11 cellular contexts compared by ENCODE assay signal in genomic region chr22:25407226-25407858, GRCh38.
DNase-seq lines count a peak whose midpoint lies in the region; ATAC-seq and TF ChIP-seq lines count a peak whose summit lies in the region.
"Had no signal": no experiment of that assay in that cellular context is flagged by ENCODE, and none has a peak within 500 bp of the region (broad histone marks: within the 10 kb centered on the region; RNA-seq: fewer than 3 reads in every experiment).

No MANE protein-coding gene starts in this region.

- H2BK120ac ChIP-seq in trophoblast cell (ENCODE audit: insufficient read depth, low read length, poor library complexity), result no peak overlapping the region

- H3K27me3 ChIP-seq in GM23338 (ENCODE audit: insufficient read depth), result peaks cover 16% of the 10 kb centered on the region
- no peaks in the 10 kb centered on the region for H3K27me3 ChIP-seq in trophoblast cell (ENCODE audit: insufficient read depth, low read length)
- H3K27me3 ChIP-seq: esophagus muscularis mucosa, heart right ventricle had no signal

- peaks cover 2% of the 10 kb centered on the region for H3K79me1 ChIP-seq in trophoblast cell (ENCODE audit: low read length)

- H3K4me2 ChIP-seq in GM23338 (peak overlapping the region; percentile 16), trophoblast cell (ENCODE audit: low read length) (no peak overlapping the region)

- H4K12ac ChIP-seq in trophoblast cell (ENCODE audit: low read depth, low read length), result no peak overlapping the region

- H3K9me2 ChIP-seq in GM23338 (ENCODE audit: insufficient read depth), result no peaks in the 10 kb centered on the region

- H3K9me3 ChIP-seq in trophoblast cell (ENCODE audit: insufficient read depth, low read depth, low read length), result no peaks in the 10 kb centered on the region
- H3K9me3 ChIP-seq: esophagus muscularis mucosa, heart right ventricle had no signal

- H3K9me3 Mint-ChIP-seq in activated CD4-positive, alpha-beta T cell treated with anti-CD3 and anti-CD28 coated beads, Interleukin-2, amount 10 ng/mL, durations not matched to agents 7 days and 5 days, result no peaks in the 10 kb centered on the region
- H3K9me3 Mint-ChIP-seq in GM23338, result peaks cover 4% of the 10 kb centered on the region; the same call in 2 of the 3 replicates
- H3K9me3 Mint-ChIP-seq in effector memory CD8-positive, alpha-beta T cell, result no peaks in the 10 kb centered on the region

- no peak overlapping the region for H3K23ac ChIP-seq in trophoblast cell (ENCODE audit: low read length)

- H3K36me3 ChIP-seq in GM23338 (ENCODE audit: insufficient read depth) (no peaks in the 10 kb centered on the region), trophoblast cell (ENCODE audit: control insufficient read depth in 1 of 2, insufficient read depth in 2 of 2, low read length in 2 of 2) (no peaks in the 10 kb centered on the region)
- H3K36me3 ChIP-seq: esophagus muscularis mucosa, heart right ventricle had no signal

- H3K36me3 Mint-ChIP-seq in activated CD4-positive, alpha-beta T cell treated with anti-CD3 and anti-CD28 coated beads, Interleukin-2, amount 10 ng/mL, durations not matched to agents 7 days and 5 days (ENCODE audit: low read depth), result no peaks in the 10 kb centered on the region
- H3K36me3 Mint-ChIP-seq in GM23338 (ENCODE audit: low read depth), result no peaks in the 10 kb centered on the region; the same call in 2 of the 3 replicates
- no peaks in the 10 kb centered on the region for H3K36me3 Mint-ChIP-seq in effector memory CD8-positive, alpha-beta T cell (ENCODE audit: insufficient read depth)

- POLR2A ChIA-PET in activated CD4-positive, alpha-beta T cell treated with anti-CD3 and anti-CD28 coated beads, Interleukin-2, amount 10 ng/mL, durations not matched to agents 7 days and 5 days (lab: Charles Lee), result no interaction called here

- no peak for DNase-seq in activated CD4-positive, alpha-beta T cell treated with anti-CD3 and anti-CD28 coated beads, Interleukin-2, amount 10 ng/mL, durations not matched to agents 7 days and 5 days
- no peak for DNase-seq in activated CD4-positive, alpha-beta T cell treated with anti-CD3 and anti-CD28 coated beads for 1 hour
- DNase-seq in GM23338 (ENCODE audit: low spot score) (no peak), trophoblast cell (peak; percentile 81 to 83), SW480 (ENCODE audit: low spot score) (no peak)
- no peak for DNase-seq in effector memory CD8-positive, alpha-beta T cell
- DNase-seq: GDM1, heart right ventricle had no signal

- no CpG with 5 or more reads among the region's 11 CpGs for WGBS in trophoblast cell (ENCODE audit: extremely low coverage, insufficient coverage, insufficient read length)

- H3K4me1 ChIP-seq in GM23338 (ENCODE audit: insufficient read depth) (peaks cover 42% of the 10 kb centered on the region), trophoblast cell (ENCODE audit: control insufficient read depth in 1 of 2, insufficient read depth in 2 of 2, low read length in 2 of 2) (peaks cover 3 to 17% of the 10 kb centered on the region in 2 experiments)

- H3K14ac ChIP-seq in trophoblast cell (ENCODE audit: low read length), result no peak overlapping the region

- H2AFZ ChIP-seq in GM23338, result peak overlapping the region; percentile 29; the same call in 1 of the 2 replicates
- H2AFZ ChIP-seq in trophoblast cell (ENCODE audit: insufficient read depth, low read length, poor library complexity), result no peak overlapping the region

- H3K27ac ChIP-seq in GM23338 (ENCODE audit: low read depth), result peak overlapping the region; percentile 56
- no peak overlapping the region for H3K27ac ChIP-seq in trophoblast cell (ENCODE audit: low read depth, low read length)
- H3K27ac ChIP-seq: esophagus muscularis mucosa, heart right ventricle had no signal

- no peak for TF ChIP-seq CTCF in GM23338 (conservative IDR thresholded peaks at IDR 0.05; ENCODE audit: low read depth in 2 of 2)

- no peak overlapping the region for H2BK5ac ChIP-seq in trophoblast cell (ENCODE audit: low read depth, low read length, poor library complexity)

- peaks cover 5% of the 10 kb centered on the region; the same call in 1 of the 2 replicates for H4K20me1 ChIP-seq in GM23338 (replicated peaks; ENCODE audit: insufficient read depth)

- H3K9ac ChIP-seq in trophoblast cell (ENCODE audit: low read length), result no peak overlapping the region

- H2AK5ac ChIP-seq in trophoblast cell (ENCODE audit: low read length), result no peak overlapping the region

- no peak overlapping the region for H3K18ac ChIP-seq in trophoblast cell (ENCODE audit: low read length)

- H4K91ac ChIP-seq in trophoblast cell (ENCODE audit: low read depth, low read length), result no peak overlapping the region

- ATAC-seq in GM23338 (no peak; the same call in 2 of the 3 replicates), HG02973 (IDR thresholded peaks at IDR 0.05; ENCODE audit: unreplicated experiment) (no peak), HG02763 (IDR thresholded peaks at IDR 0.05; ENCODE audit: unreplicated experiment) (no peak)
- ATAC-seq in effector memory CD8-positive, alpha-beta T cell (replicated peaks), result no peak
- ATAC-seq: heart right ventricle had no signal

- H3K27ac Mint-ChIP-seq in activated CD4-positive, alpha-beta T cell treated with anti-CD3 and anti-CD28 coated beads, Interleukin-2, amount 10 ng/mL, durations not matched to agents 7 days and 5 days, result no peak overlapping the region
- H3K27ac Mint-ChIP-seq in GM23338, result peak overlapping the region; percentile 36
- H3K27ac Mint-ChIP-seq in effector memory CD8-positive, alpha-beta T cell, result no peak overlapping the region

- no peaks in the 10 kb centered on the region for H3K27me3 Mint-ChIP-seq in activated CD4-positive, alpha-beta T cell treated with anti-CD3 and anti-CD28 coated beads, Interleukin-2, amount 10 ng/mL, durations not matched to agents 7 days and 5 days
- peaks cover 22% of the 10 kb centered on the region for H3K27me3 Mint-ChIP-seq in GM23338 (ENCODE audit: insufficient read depth, low read depth, poor library complexity)
- no peaks in the 10 kb centered on the region for H3K27me3 Mint-ChIP-seq in effector memory CD8-positive, alpha-beta T cell

- H3F3A ChIP-seq in GM23338 (replicated peaks; ENCODE audit: low read depth), result peaks cover 26% of the 10 kb centered on the region

- H3K79me2 ChIP-seq in GM23338 (replicated peaks; ENCODE audit: insufficient read depth) (peaks cover 19% of the 10 kb centered on the region), trophoblast cell (ENCODE audit: control insufficient read depth, insufficient read depth, low read length, poor library complexity) (peaks cover 3% of the 10 kb centered on the region)

- no peak overlapping the region for H2BK12ac ChIP-seq in trophoblast cell (ENCODE audit: low read length)

- H3K4me3 Mint-ChIP-seq in activated CD4-positive, alpha-beta T cell treated with anti-CD3 and anti-CD28 coated beads, Interleukin-2, amount 10 ng/mL, durations not matched to agents 7 days and 5 days, result peak overlapping the region; percentile 25
- peak overlapping the region; percentile 3; the same call in 1 of the 3 replicates for H3K4me3 Mint-ChIP-seq in GM23338
- peak overlapping the region; percentile 54 to 70 for H3K4me3 Mint-ChIP-seq in effector memory CD8-positive, alpha-beta T cell

- no peak overlapping the region for H3K4ac ChIP-seq in trophoblast cell (ENCODE audit: low read depth, low read length)

- H3K4me3 ChIP-seq in GM23338, result peak overlapping the region; percentile 13; the same call in 1 of the 2 replicates
- H3K4me3 ChIP-seq in trophoblast cell (ENCODE audit: low read depth, low read length), result no peak overlapping the region
- H3K4me3 ChIP-seq: esophagus muscularis mucosa, heart right ventricle had no signal

- CTCF ChIA-PET in activated CD4-positive, alpha-beta T cell treated with anti-CD3 and anti-CD28 coated beads, Interleukin-2, amount 10 ng/mL, durations not matched to agents 7 days and 5 days (lab: Charles Lee), result no interaction called here

- H3K4me1 Mint-ChIP-seq in activated CD4-positive, alpha-beta T cell treated with anti-CD3 and anti-CD28 coated beads, Interleukin-2, amount 10 ng/mL, durations not matched to agents 7 days and 5 days, result peaks cover 28% of the 10 kb centered on the region
- peaks cover 32% of the 10 kb centered on the region for H3K4me1 Mint-ChIP-seq in GM23338
- H3K4me1 Mint-ChIP-seq in effector memory CD8-positive, alpha-beta T cell (ENCODE audit: low read depth in 2 of 2), result peaks cover 17 to 19% of the 10 kb centered on the region in 2 donors

- H4K8ac ChIP-seq in trophoblast cell (ENCODE audit: low read depth, low read length), result no peak overlapping the region

TF ChIP-seq in GM23338, 12 proteins besides CTCF, POLR2A, EP300 and RAD21 (continues in another document):
- no peak for TF ChIP-seq REST (IDR thresholded peaks at IDR 0.05; ENCODE audit: unreplicated experiment)
- no peak for TF ChIP-seq STAT1 (IDR thresholded peaks at IDR 0.05; ENCODE audit: unreplicated experiment)
- TF ChIP-seq JUNB (IDR thresholded peaks at IDR 0.05; ENCODE audit: unreplicated experiment), result no peak
- TF ChIP-seq EZH2 (IDR thresholded peaks at IDR 0.05; ENCODE audit: low read depth, unreplicated experiment), result no peak
- no peak for TF ChIP-seq EZH2phosphoT487 (IDR thresholded peaks at IDR 0.05; ENCODE audit: unreplicated experiment)
- no peak for TF ChIP-seq POLR2AphosphoS5 (IDR thresholded peaks at IDR 0.05; ENCODE audit: low read depth)
- no peak for TF ChIP-seq ZNF114 (CRISPR knock-in tag; IDR thresholded peaks at IDR 0.05)

Comparison
In these comparisons a context has a peak if more than half of its experiments do, and no peak if none do; other contexts are left out.
1. DNase-seq: peak in trophoblast cell (2 of 2); none in activated CD4-positive, alpha-beta T cell treated with anti-CD3 and anti-CD28 coated beads, Interleukin-2, amount 10 ng/mL, durations not matched to agents 7 days and 5 days (single experiment), activated CD4-positive, alpha-beta T cell treated with anti-CD3 and anti-CD28 coated beads for 1 hour (single experiment), GM23338 (single experiment), effector memory CD8-positive, alpha-beta T cell (0 of 3) and SW480 (single experiment).
2. H3K4me3 Mint-ChIP-seq: peak in every context shown above with its lines; median percentile 62 in effector memory CD8-positive, alpha-beta T cell; 25 in activated CD4-positive, alpha-beta T cell treated with anti-CD3 and anti-CD28 coated beads, Interleukin-2, amount 10 ng/mL, durations not matched to agents 7 days and 5 days; 3 in GM23338.